Comparison of ENCODE assay signal across 8 cellular contexts in the genomic region with DNA sequence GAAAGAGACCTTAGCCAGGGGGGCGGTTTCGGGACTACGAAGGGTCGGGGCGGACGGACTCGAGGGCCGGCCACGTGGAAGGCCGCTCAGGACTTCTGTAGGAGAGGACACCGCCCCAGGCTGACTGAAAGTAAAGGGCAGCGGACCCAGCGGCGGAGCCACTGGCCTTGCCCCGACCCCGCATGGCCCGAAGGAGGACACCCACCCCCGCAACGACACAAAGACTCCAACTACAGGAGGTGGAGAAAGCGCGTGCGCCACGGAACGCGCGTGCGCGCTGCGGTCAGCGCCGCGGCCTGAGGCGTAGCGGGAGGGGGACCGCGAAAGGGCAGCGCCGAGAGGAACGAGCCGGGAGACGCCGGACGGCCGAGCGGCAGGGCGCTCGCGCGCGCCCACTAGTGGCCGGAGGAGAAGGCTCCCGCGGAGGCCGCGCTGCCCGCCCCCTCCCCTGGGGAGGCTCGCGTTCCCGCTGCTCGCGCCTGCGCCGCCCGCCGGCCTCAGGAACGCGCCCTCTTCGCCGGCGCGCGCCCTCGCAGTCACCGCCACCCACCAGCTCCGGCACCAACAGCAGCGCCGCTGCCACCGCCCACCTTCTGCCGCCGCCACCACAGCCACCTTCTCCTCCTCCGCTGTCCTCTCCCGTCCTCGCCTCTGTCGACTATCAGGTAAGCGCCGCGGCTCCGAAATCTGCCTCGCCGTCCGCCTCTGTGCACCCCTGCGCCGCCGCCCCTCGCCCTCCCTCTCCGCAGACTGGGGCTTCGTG. TPM values are rescaled to one million over a fixed set of nuclear protein-coding genes. Genes with fewer than 3 reads are reported as not detected.
A peak's percentile ranks its signal among the peaks of the same experiment; 100 is the strongest.
DNase-seq lines count a peak whose midpoint lies in the region; ATAC-seq, FAIRE-seq and TF ChIP-seq lines count a peak whose summit lies in the region.

A gene (plus strand): TSS at position 533 of the 763 bp plus-strand sequence. CDS start 67,784 bp downstream, outside the sequence.

- in situ Hi-C loops in Caki2 (cut with HindIII; ENCODE audit: low pct_unique_long_range_greater_than_20kb, low sequenced_read_pairs): no loop called here

- WGBS in adrenal gland, 4 donors: 1 to 6% (median 1%) methylated on average over 30 to 97 of the region's 97 CpGs
- 1 to 2% methylated on average over 62 to 97 of the region's 97 CpGs for WGBS in pancreas, 2 donors
- 3% methylated on average over 97 of the region's 97 CpGs for WGBS in thymus

- H3K4me1 ChIP-seq in adrenal gland (replicated peaks in 1 of 2) (peaks cover 14 to 15% of the 10 kb centered on the region in 2 donors), pancreas (no peaks in the 10 kb centered on the region), thymus (ENCODE audit: control insufficient read depth, insufficient read depth, low read length) (peaks cover 9% of the 10 kb centered on the region)

- peak; percentile 28 to 98 (median 67) for TF ChIP-seq CTCF in adrenal gland (IDR thresholded peaks at IDR 0.05)
- TF ChIP-seq CTCF in pancreas (IDR thresholded peaks at IDR 0.05): peak; percentile 91 to 99 (median 96)

- peak within 1 kb of the TSS in 1 of 5 donors; percentile 68 for H3K27ac ChIP-seq in adrenal gland
- H3K27ac ChIP-seq in pancreas: peak within 1 kb of the TSS in 1 of 4 donors; percentile 27
- H3K27ac ChIP-seq in thymus (ENCODE audit: low read depth): peak within 1 kb of the TSS; percentile 18

- H3K36me3 ChIP-seq in H7 (replicated peaks; ENCODE audit: control insufficient read depth, insufficient read depth, low read length) (no peaks in the 10 kb centered on the region), adrenal gland (replicated peaks in 1 of 2) (no peaks in the 10 kb centered on the region), pancreas (no peaks in the 10 kb centered on the region), thymus (ENCODE audit: control insufficient read depth, insufficient read depth) (no peaks in the 10 kb centered on the region)

- intact Hi-C loops in adrenal gland (cut with DNase I): no loop called here
- intact Hi-C loops in cardiac septum (cut with DNase I): loop anchor here (2.0 kb wide), 1 partner anchor 49 kb away; no protein-coding TSS in a partner anchor
- intact Hi-C loops in pancreas (cut with DNase I): no loop called here

- ATAC-seq in pancreas: peak; percentile 96 to 98 (median 97)

- no peaks in the 10 kb centered on the region for H3K9me3 ChIP-seq in adrenal gland (replicated peaks in 1 of 3)
- no peaks in the 10 kb centered on the region for H3K9me3 ChIP-seq in pancreas
- no peaks in the 10 kb centered on the region for H3K9me3 ChIP-seq in thymus (ENCODE audit: control insufficient read depth)

- no peak for FAIRE-seq in pancreas (lab: Jason Lieb, UNC)

- DNase-seq in Caki2 (ENCODE audit: low read depth) (peak; percentile 97), H7 (peak; percentile 98), NCI-H1105 (lab: John Stamatoyannopoulos, UW) (peak; percentile 90), SW480 (ENCODE audit: low spot score) (peak; percentile 84), adrenal gland (peak; percentile 87 to 94 (median 90)), cardiac septum (ENCODE audit: low spot score) (peak; percentile 94), pancreas (peak; percentile 88 to 98 (median 94))

- TF ChIP-seq POLR2A in adrenal gland (IDR thresholded peaks at IDR 0.05): no peak

- H3K4me3 ChIP-seq in H7 (ENCODE audit: insufficient read depth, low read depth, low read length): peak within 1 kb of the TSS; percentile 59
- peak within 1 kb of the TSS; percentile 10 to 98 (median 75) for H3K4me3 ChIP-seq in adrenal gland
- peak within 1 kb of the TSS; percentile 34 to 81 (median 53) for H3K4me3 ChIP-seq in pancreas
- H3K4me3 ChIP-seq in thymus (ENCODE audit: low read length): peak within 1 kb of the TSS; percentile 53

- peaks cover 59% of the 10 kb centered on the region for H3K27me3 ChIP-seq in H7 (ENCODE audit: control insufficient read depth, insufficient read depth, low read length)
- peaks cover 39% of the 10 kb centered on the region for H3K27me3 ChIP-seq in adrenal gland
- peaks cover 0 to 21% (median 8%) of the 10 kb centered on the region in 4 donors for H3K27me3 ChIP-seq in pancreas
- H3K27me3 ChIP-seq in thymus (ENCODE audit: control insufficient read depth, insufficient read depth): peaks cover 64% of the 10 kb centered on the region

RNA-seq across cellular contexts. Expression of the gene that starts here (rescaled TPM):
- total RNA-seq in Caki2 (2014; rRNA removed; shearing (Covaris generic); ENCODE audit: low replicate concordance): 0.72 and 0.95 TPM in 2 replicates
- total RNA-seq in H7 (2014; rRNA removed; shearing (Covaris generic)): 0.85 and 3.1 TPM in 2 replicates
- total RNA-seq in adrenal gland (10 to 100 TPM in 1 of 8 donors, 1 to 10 TPM in 5, under 1 TPM in 2; 0.72 to 17.6 (median 2.5) TPM), cardiac septum (44.4 TPM), pancreas (1 to 10 TPM; 1.1 to 2.8 (median 1.7) TPM)
- polyA plus RNA-seq in adrenal gland (1 to 10 TPM; 2.2 to 6.0 (median 5.9) TPM), pancreas (1 to 10 TPM; 1.1 to 3.2 TPM), thymus (0.84 TPM)

Comparison
In these comparisons a context has a peak if more than half of its experiments do, and no peak if none do; other contexts are left out.
1. Peak in DNase-seq in Caki2; RNA of the gene not detected or under 1 TPM.